Comparison of ENCODE assay signal across 19 cellular contexts in genomic region chr2:168913495-168913894, GRCh38. TPM values are rescaled to one million over a fixed set of nuclear protein-coding genes. Genes with fewer than 3 reads are reported as not detected.
DNase-seq lines count a peak whose midpoint lies in the region; FAIRE-seq and TF ChIP-seq lines count a peak whose summit lies in the region.
"Had no signal": no experiment of that assay in that cellular context is flagged by ENCODE, and none has a peak within 500 bp of the region (broad histone marks: within the 10 kb centered on the region; RNA-seq: fewer than 3 reads in every experiment).

No MANE protein-coding gene starts in this region.

- H3K4me2 ChIP-seq in trophoblast cell (ENCODE audit: low read length) (no peak overlapping the region), osteoblast (ENCODE audit: insufficient read depth, low read length) (no peak overlapping the region)

- peaks cover 22% of the 10 kb centered on the region for H3K27me3 Mint-ChIP-seq in endodermal cell (ENCODE audit: insufficient read depth)

- H2AFZ ChIP-seq in trophoblast cell (ENCODE audit: insufficient read depth, low read length, poor library complexity) (no peak overlapping the region), osteoblast (ENCODE audit: low read length) (no peak overlapping the region)

- peaks cover 23% of the 10 kb centered on the region for H3K4me1 Mint-ChIP-seq in endodermal cell

- H4K8ac ChIP-seq in trophoblast cell (ENCODE audit: low read depth, low read length), result no peak overlapping the region

- no peaks in the 10 kb centered on the region for H3K79me2 ChIP-seq in trophoblast cell (ENCODE audit: control insufficient read depth, insufficient read depth, low read length, poor library complexity)
- no peaks in the 10 kb centered on the region for H3K79me2 ChIP-seq in osteoblast (ENCODE audit: insufficient read depth, low read length)

- H2BK120ac ChIP-seq in trophoblast cell (ENCODE audit: insufficient read depth, low read length, poor library complexity), result no peak overlapping the region

- no peak overlapping the region for H3K18ac ChIP-seq in trophoblast cell (ENCODE audit: low read length)

- peak overlapping the region; percentile 44 for H3K4me3 Mint-ChIP-seq in endodermal cell

- H3K27ac ChIP-seq in SJCRH30, result no peak overlapping the region
- H3K27ac ChIP-seq in endodermal cell (ENCODE audit: low read depth, low read length), result no peak overlapping the region
- H3K27ac ChIP-seq in trophoblast cell (ENCODE audit: low read depth, low read length), result no peak overlapping the region
- no peak overlapping the region for H3K27ac ChIP-seq in osteoblast (ENCODE audit: low read depth, low read length)
- H3K27ac ChIP-seq: 22Rv1, C4-2B, SJSA1 had no signal

- H3K14ac ChIP-seq in trophoblast cell (ENCODE audit: low read length), result no peak overlapping the region

- TF ChIP-seq CTCF in endodermal cell (conservative IDR thresholded peaks at IDR 0.05) (no peak), osteoblast (IDR thresholded peaks at IDR 0.05; ENCODE audit: extremely low read depth, low read depth, low read length) (no peak)

- 89 to 100% methylated on average over 2 to 4 of the region's 4 CpGs for WGBS in endodermal cell (ENCODE audit: insufficient coverage in 1 of 2, insufficient read length in 1 of 2), 2 experiments
- WGBS in trophoblast cell (ENCODE audit: extremely low coverage, insufficient coverage, insufficient read length), result no CpG with 5 or more reads among the region's 4 CpGs

- no peak for FAIRE-seq in RCC 7860 (lab: Jason Lieb, UNC)

- no peak overlapping the region for H3K23ac ChIP-seq in trophoblast cell (ENCODE audit: low read length)

- no peaks in the 10 kb centered on the region for H3K9me3 ChIP-seq in SJCRH30 (replicated peaks)
- peaks cover 12% of the 10 kb centered on the region for H3K9me3 ChIP-seq in endodermal cell (ENCODE audit: control insufficient read depth, low read length)
- H3K9me3 ChIP-seq in trophoblast cell (ENCODE audit: insufficient read depth, low read depth, low read length), result peaks cover 2% of the 10 kb centered on the region
- H3K9me3 ChIP-seq in osteoblast (ENCODE audit: low read depth, low read length), result no peaks in the 10 kb centered on the region
- H3K9me3 ChIP-seq: SJSA1 had no signal

- H3K27me3 ChIP-seq in SJCRH30 (no peaks in the 10 kb centered on the region), endodermal cell (ENCODE audit: control insufficient read depth, insufficient read depth, low read length, poor library complexity, severe bottlenecking) (peaks cover 13% of the 10 kb centered on the region), trophoblast cell (ENCODE audit: insufficient read depth, low read length) (no peaks in the 10 kb centered on the region), osteoblast (ENCODE audit: insufficient read depth, low read length) (peaks cover 55% of the 10 kb centered on the region)

- no peak overlapping the region for H3K4ac ChIP-seq in trophoblast cell (ENCODE audit: low read depth, low read length)

- no peaks in the 10 kb centered on the region for H3K36me3 ChIP-seq in SJCRH30
- H3K36me3 ChIP-seq in endodermal cell (ENCODE audit: control insufficient read depth, insufficient read depth, low read length), result no peaks in the 10 kb centered on the region
- no peaks in the 10 kb centered on the region for H3K36me3 ChIP-seq in trophoblast cell (ENCODE audit: control insufficient read depth in 1 of 2, insufficient read depth in 2 of 2, low read length in 2 of 2)
- H3K36me3 ChIP-seq in osteoblast (ENCODE audit: insufficient read depth, low read length), result no peaks in the 10 kb centered on the region
- H3K36me3 ChIP-seq: SJSA1 had no signal

- H3K9ac ChIP-seq in endodermal cell (ENCODE audit: extremely low read depth, low read length, poor library complexity, severe bottlenecking) (no peak overlapping the region), trophoblast cell (ENCODE audit: low read length) (no peak overlapping the region)

- H4K12ac ChIP-seq in trophoblast cell (ENCODE audit: low read depth, low read length), result no peak overlapping the region

- peak overlapping the region; percentile 60 for H3K4me3 ChIP-seq in SJCRH30
- H3K4me3 ChIP-seq in endodermal cell (ENCODE audit: low read length), result no peak overlapping the region
- no peak overlapping the region for H3K4me3 ChIP-seq in trophoblast cell (ENCODE audit: low read depth, low read length)
- no peak overlapping the region for H3K4me3 ChIP-seq in osteoblast (ENCODE audit: insufficient read depth, low read length)
- H3K4me3 ChIP-seq: SJSA1 had no signal

- no peaks in the 10 kb centered on the region for H4K20me1 ChIP-seq in osteoblast (ENCODE audit: insufficient read depth, low read length)

- no peak overlapping the region for H3K27ac Mint-ChIP-seq in endodermal cell

- no peak overlapping the region for H2AK5ac ChIP-seq in trophoblast cell (ENCODE audit: low read length)

- no peaks in the 10 kb centered on the region for H3K36me3 Mint-ChIP-seq in endodermal cell (ENCODE audit: low read depth)

- no peaks in the 10 kb centered on the region for H3K4me1 ChIP-seq in SJCRH30
- no peaks in the 10 kb centered on the region for H3K4me1 ChIP-seq in endodermal cell (ENCODE audit: control insufficient read depth, insufficient read depth, low read length)
- no peaks in the 10 kb centered on the region for H3K4me1 ChIP-seq in trophoblast cell (ENCODE audit: control insufficient read depth in 1 of 2, insufficient read depth in 2 of 2, low read length in 2 of 2)
- no peaks in the 10 kb centered on the region for H3K4me1 ChIP-seq in osteoblast (ENCODE audit: insufficient read depth, low read length)
- H3K4me1 ChIP-seq: SJSA1 had no signal

- no peak overlapping the region for H2BK5ac ChIP-seq in trophoblast cell (ENCODE audit: low read depth, low read length, poor library complexity)

- H3K9me3 Mint-ChIP-seq in endodermal cell, result peaks cover 9% of the 10 kb centered on the region

- H2BK12ac ChIP-seq in trophoblast cell (ENCODE audit: low read length), result no peak overlapping the region

- peak; percentile 48 for DNase-seq in DMS53 (lab: John Stamatoyannopoulos, UW)
- no peak for DNase-seq in DMS53 treated with DMSO at 0.1 percent for 48 hours (lab: John Stamatoyannopoulos, UW; ENCODE audit: unreplicated experiment)
- DNase-seq in SJCRH30, result no peak
- no peak for DNase-seq in endodermal cell
- DNase-seq in trophoblast cell, result peak; percentile 83 to 85
- no peak for DNase-seq in RCC 7860 (ENCODE audit: low spot score)
- no peak for DNase-seq in NCI-H1436 treated with DMSO at 0.1 percent for 48 hours (lab: John Stamatoyannopoulos, UW)
- DNase-seq in osteoblast (ENCODE audit: insufficient read length, low spot score, missing footprints), result no peak
- DNase-seq: AML-193, DND-41, HCEC 1CT, KG1, NCI-H1417, NCI-H2029, SW 1271 had no signal

- H4K91ac ChIP-seq in trophoblast cell (ENCODE audit: low read depth, low read length), result no peak overlapping the region

- no peaks in the 10 kb centered on the region for H3K79me1 ChIP-seq in trophoblast cell (ENCODE audit: low read length)

RNA-seq across cellular contexts. Expression of gene G6PC2, which starts 12.4 kb away (rescaled TPM):
- total RNA-seq in SJCRH30 (2014; rRNA removed; shearing (Covaris generic)), result not detected in 2 replicates
- total RNA-seq in endodermal cell, result not detected
- not detected for polyA plus RNA-seq in endodermal cell (2013, experiment 1 of 2)
- polyA plus RNA-seq in endodermal cell (2013, experiment 2 of 2), result not detected
- not detected in 2 replicates for polyA plus RNA-seq in trophoblast cell (2013)
- not detected in 2 replicates for total RNA-seq in osteoblast
- total RNA-seq: G401, SJSA1 had no signal

RNA-seq across cellular contexts. Expression of gene SPC25, which starts 23.3 kb away (rescaled TPM):
- total RNA-seq in SJCRH30 (2014; rRNA removed; shearing (Covaris generic)), result 51.1 and 55.2 TPM in 2 replicates
- 10 to 100 TPM; 22.4 to 57.8 TPM for total RNA-seq in endodermal cell
- 47.2 TPM for polyA plus RNA-seq in endodermal cell (2013, experiment 1 of 2)
- polyA plus RNA-seq in endodermal cell (2013, experiment 2 of 2), result 45.0 TPM
- 17.1 and 19.3 TPM in 2 replicates for polyA plus RNA-seq in trophoblast cell (2013)
- total RNA-seq in osteoblast, result 0.88 and 1.1 TPM in 2 replicates

Comparison
In these comparisons a context has a peak if more than half of its experiments do, and no peak if none do; other contexts are left out.
1. DNase-seq: peak in DMS53 (single experiment) and trophoblast cell (2 of 2); none in DMS53 treated with DMSO at 0.1 percent for 48 hours (single experiment), SJCRH30 (0 of 2), endodermal cell (single experiment), RCC 7860 (single experiment), NCI-H1436 treated with DMSO at 0.1 percent for 48 hours (single experiment) and osteoblast (single experiment).
2. RNA of gene SPC25, which starts 23.3 kb away (total RNA-seq): 22.4 to 57.8 TPM in endodermal cell and 51.1 to 55.2 TPM in SJCRH30; 0.88 to 1.1 TPM in osteoblast; every median in the first group is over 10 times any median in the second.